In genomic region chr9:26744362-26744965, GRCh38 we compare ENCODE assay signal across 8 cellular contexts.
DNase-seq lines count a peak whose midpoint lies in the region; FAIRE-seq and TF ChIP-seq lines count a peak whose summit lies in the region.

No MANE protein-coding gene starts in this region.

- peak; percentile 10 for DNase-seq in NCI-H1105 (lab: John Stamatoyannopoulos, UW)
- DNase-seq in mesenchymal stem cell, result peak; percentile 47
- DNase-seq in posterior cingulate gyrus, result no peak
- DNase-seq in NCI-H1436 (lab: John Stamatoyannopoulos, UW), result no peak
- no peak for DNase-seq in T-helper 2 cell treated with Interferon-gamma antibody and Interleukin-4, amounts not matched to agents 5 μg/mL and 100 μg/mL, for 36 hours (ENCODE audit: low spot score)
- no peak for DNase-seq in activated CD8-positive, alpha-beta memory T cell treated with anti-CD3 and anti-CD28 coated beads, Interleukin-2, amount 50 U/mL, for 48 hours

- no peak overlapping the region for H3K4ac ChIP-seq in mesenchymal stem cell (ENCODE audit: low read depth in 1 of 2, low read length in 2 of 2)

- FAIRE-seq in G401.6 (lab: Jason Lieb, UNC), result peak; percentile 92

- H2BK5ac ChIP-seq in mesenchymal stem cell (ENCODE audit: low read depth, low read length, poor library complexity, severe bottlenecking), result no peak overlapping the region

- H3K4me1 Mint-ChIP-seq in brain, result peaks cover 11% of the 10 kb centered on the region
- no peaks in the 10 kb centered on the region for H3K4me1 Mint-ChIP-seq in T-helper 2 cell treated with Interferon-gamma antibody and Interleukin-4, amounts not matched to agents 5 μg/mL and 100 μg/mL, for 36 hours (ENCODE audit: low read depth)

- H2AK5ac ChIP-seq in mesenchymal stem cell (ENCODE audit: low read length, severe bottlenecking), result no peak overlapping the region

- intact Hi-C loops in posterior cingulate gyrus (cut with DNase I), result loop anchor here (10.0 kb wide), 1 partner anchor 110 kb away; no protein-coding TSS in a partner anchor

- no peak overlapping the region for H3K4me3 Mint-ChIP-seq in brain
- no peak overlapping the region for H3K4me3 Mint-ChIP-seq in T-helper 2 cell treated with Interferon-gamma antibody and Interleukin-4, amounts not matched to agents 5 μg/mL and 100 μg/mL, for 36 hours

- no peak overlapping the region for H2BK15ac ChIP-seq in mesenchymal stem cell (ENCODE audit: low read depth, poor library complexity, severe bottlenecking)

- no peak overlapping the region for H4K91ac ChIP-seq in mesenchymal stem cell (ENCODE audit: low read length)

- H2AFZ ChIP-seq in mesenchymal stem cell (ENCODE audit: low read depth, low read length), result no peak overlapping the region

- no peak overlapping the region for H3K4me2 ChIP-seq in mesenchymal stem cell (ENCODE audit: low read length, poor library complexity, severe bottlenecking)

- H3K14ac ChIP-seq in mesenchymal stem cell (ENCODE audit: low read length in 2 of 2), result no peak overlapping the region

- H3K27me3 Mint-ChIP-seq in brain, result no peaks in the 10 kb centered on the region
- peaks cover 2% of the 10 kb centered on the region for H3K27me3 Mint-ChIP-seq in T-helper 2 cell treated with Interferon-gamma antibody and Interleukin-4, amounts not matched to agents 5 μg/mL and 100 μg/mL, for 36 hours (ENCODE audit: low read depth)

- H3K27me3 ChIP-seq in mesenchymal stem cell (ENCODE audit: control insufficient read depth in 1 of 2, insufficient read depth in 1 of 2, low read length in 2 of 2), result peaks cover 0 to 6% of the 10 kb centered on the region in 2 experiments

- H3K36me3 ChIP-seq in mesenchymal stem cell (ENCODE audit: control insufficient read depth in 1 of 2, insufficient read depth in 2 of 2, low read depth in 1 of 2, low read length in 2 of 2), result no peaks in the 10 kb centered on the region

- no peak overlapping the region for H3K27ac Mint-ChIP-seq in brain
- no peak overlapping the region for H3K27ac Mint-ChIP-seq in T-helper 2 cell treated with Interferon-gamma antibody and Interleukin-4, amounts not matched to agents 5 μg/mL and 100 μg/mL, for 36 hours

- H2BK12ac ChIP-seq in mesenchymal stem cell (ENCODE audit: low read length in 2 of 2), result no peak overlapping the region

- WGBS in mesenchymal stem cell, result no CpG with 5 or more reads among the region's 2 CpGs

- peak; percentile 68 to 83 for TF ChIP-seq CTCF in brain (conservative IDR thresholded peaks at IDR 0.05)

- H3K4me1 ChIP-seq in mesenchymal stem cell (ENCODE audit: control insufficient read depth, insufficient read depth, low read depth, low read length), result no peaks in the 10 kb centered on the region

- H3K9me3 Mint-ChIP-seq in brain, result peaks cover 3 to 16% (median 10%) of the 10 kb centered on the region in 5 experiments
- peaks cover 3% of the 10 kb centered on the region for H3K9me3 Mint-ChIP-seq in T-helper 2 cell treated with Interferon-gamma antibody and Interleukin-4, amounts not matched to agents 5 μg/mL and 100 μg/mL, for 36 hours

- H3K36me3 Mint-ChIP-seq in brain, result no peaks in the 10 kb centered on the region
- no peaks in the 10 kb centered on the region for H3K36me3 Mint-ChIP-seq in T-helper 2 cell treated with Interferon-gamma antibody and Interleukin-4, amounts not matched to agents 5 μg/mL and 100 μg/mL, for 36 hours (ENCODE audit: low read depth)

- H3K4me3 ChIP-seq in mesenchymal stem cell (ENCODE audit: insufficient read depth in 1 of 2, low read depth in 1 of 2, low read length in 2 of 2), result no peak overlapping the region

- H3K79me1 ChIP-seq in mesenchymal stem cell (replicated peaks; ENCODE audit: low read length, poor library complexity, severe bottlenecking), result no peaks in the 10 kb centered on the region

- no peak overlapping the region for H4K8ac ChIP-seq in mesenchymal stem cell (ENCODE audit: low read length)

- no peak overlapping the region for H3K23ac ChIP-seq in mesenchymal stem cell (ENCODE audit: low read length in 2 of 2)

- peak overlapping the region; percentile 33 for H3K9ac ChIP-seq in mesenchymal stem cell (ENCODE audit: low read length)

- no peak overlapping the region for H3K18ac ChIP-seq in mesenchymal stem cell (ENCODE audit: low read depth in 1 of 2, low read length in 2 of 2)

- H2BK120ac ChIP-seq in mesenchymal stem cell (ENCODE audit: low read depth, low read length), result no peak overlapping the region

- peaks cover 5% of the 10 kb centered on the region for H3K9me3 ChIP-seq in mesenchymal stem cell (ENCODE audit: control insufficient read depth, low read length)

- H3K27ac ChIP-seq in mesenchymal stem cell (ENCODE audit: low read length, poor library complexity, severe bottlenecking), result no peak overlapping the region

Comparison
In these comparisons a context has a peak if more than half of its experiments do, and no peak if none do; other contexts are left out.
1. DNase-seq: peak in NCI-H1105 (single experiment) and mesenchymal stem cell (single experiment); none in posterior cingulate gyrus (0 of 10), NCI-H1436 (single experiment), T-helper 2 cell treated with Interferon-gamma antibody and Interleukin-4, amounts not matched to agents 5 μg/mL and 100 μg/mL, for 36 hours (single experiment) and activated CD8-positive, alpha-beta memory T cell treated with anti-CD3 and anti-CD28 coated beads, Interleukin-2, amount 50 U/mL, for 48 hours (single experiment).